1 cellular context compared by ENCODE assay signal in the genomic region with DNA sequence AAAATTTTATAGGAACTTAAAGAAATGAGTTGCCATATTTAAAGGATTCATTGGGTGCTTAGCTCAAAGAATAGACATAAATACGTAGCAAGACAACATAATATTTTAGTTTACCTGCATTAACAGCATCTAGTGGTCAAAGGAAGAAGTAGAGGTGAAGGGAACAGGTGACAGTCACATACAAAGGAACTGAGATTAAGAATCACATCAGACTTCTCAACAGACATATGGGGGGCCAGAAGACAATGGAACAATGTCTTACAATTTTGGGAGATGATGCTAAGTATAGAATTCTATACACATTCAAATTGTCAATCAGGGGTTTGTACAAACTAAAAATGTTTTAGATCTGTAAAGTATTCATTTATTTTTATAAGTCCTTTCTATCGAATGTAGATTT.
TF ChIP-seq lines count a peak whose summit lies in the region.

No MANE protein-coding gene starts in this region.

TF ChIP-seq in GM12878, 131 proteins besides CTCF, POLR2A, EP300 and RAD21:
- TF ChIP-seq, protein P1, sequence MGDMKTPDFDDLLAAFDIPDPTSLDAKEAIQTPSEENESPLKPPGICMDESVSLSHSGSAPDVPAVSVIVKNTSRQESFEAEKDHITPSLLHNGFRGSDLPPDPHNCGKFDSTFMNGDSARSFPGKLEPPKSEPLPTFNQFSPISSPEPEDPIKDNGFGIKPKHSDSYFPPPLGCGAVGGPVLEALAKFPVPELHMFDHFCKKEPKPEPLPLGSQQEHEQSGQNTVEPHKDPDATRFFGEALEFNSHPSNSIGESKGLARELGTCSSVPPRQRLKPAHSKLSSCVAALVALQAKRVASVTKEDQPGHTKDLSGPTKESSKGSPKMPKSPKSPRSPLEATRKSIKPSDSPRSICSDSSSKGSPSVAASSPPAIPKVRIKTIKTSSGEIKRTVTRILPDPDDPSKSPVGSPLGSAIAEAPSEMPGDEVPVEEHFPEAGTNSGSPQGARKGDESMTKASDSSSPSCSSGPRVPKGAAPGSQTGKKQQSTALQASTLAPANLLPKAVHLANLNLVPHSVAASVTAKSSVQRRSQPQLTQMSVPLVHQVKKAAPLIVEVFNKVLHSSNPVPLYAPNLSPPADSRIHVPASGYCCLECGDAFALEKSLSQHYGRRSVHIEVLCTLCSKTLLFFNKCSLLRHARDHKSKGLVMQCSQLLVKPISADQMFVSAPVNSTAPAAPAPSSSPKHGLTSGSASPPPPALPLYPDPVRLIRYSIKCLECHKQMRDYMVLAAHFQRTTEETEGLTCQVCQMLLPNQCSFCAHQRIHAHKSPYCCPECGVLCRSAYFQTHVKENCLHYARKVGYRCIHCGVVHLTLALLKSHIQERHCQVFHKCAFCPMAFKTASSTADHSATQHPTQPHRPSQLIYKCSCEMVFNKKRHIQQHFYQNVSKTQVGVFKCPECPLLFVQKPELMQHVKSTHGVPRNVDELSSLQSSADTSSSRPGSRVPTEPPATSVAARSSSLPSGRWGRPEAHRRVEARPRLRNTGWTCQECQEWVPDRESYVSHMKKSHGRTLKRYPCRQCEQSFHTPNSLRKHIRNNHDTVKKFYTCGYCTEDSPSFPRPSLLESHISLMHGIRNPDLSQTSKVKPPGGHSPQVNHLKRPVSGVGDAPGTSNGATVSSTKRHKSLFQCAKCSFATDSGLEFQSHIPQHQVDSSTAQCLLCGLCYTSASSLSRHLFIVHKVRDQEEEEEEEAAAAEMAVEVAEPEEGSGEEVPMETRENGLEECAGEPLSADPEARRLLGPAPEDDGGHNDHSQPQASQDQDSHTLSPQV (IDR thresholded peaks at IDR 0.05), result no peak
- TF ChIP-seq DPF2 (IDR thresholded peaks at IDR 0.05) (no peak), CBX5 (IDR thresholded peaks at IDR 0.05; ENCODE audit: low read depth) (peak; percentile 37; the same call in 1 of the 2 replicates)
TF ChIP-seq in GM12878: peak in this region for 1.
